ENCODE assay signal across 8 cellular contexts in genomic region chr4:82217986-82218715, GRCh38.
DNase-seq lines count a peak whose midpoint lies in the region; ATAC-seq and TF ChIP-seq lines count a peak whose summit lies in the region.

No MANE protein-coding gene starts in this region.

- no peak overlapping the region for H3K4me3 Mint-ChIP-seq in glutamatergic neuron (ENCODE audit: unreplicated experiment)

- TF ChIP-seq POLR2A in upper lobe of left lung (IDR thresholded peaks at IDR 0.05): no peak

- H3K27me3 Mint-ChIP-seq in glutamatergic neuron (ENCODE audit: unreplicated experiment): peaks cover 2% of the 10 kb centered on the region

- ATAC-seq in HG03442 (IDR thresholded peaks at IDR 0.05; ENCODE audit: unreplicated experiment) (no peak), upper lobe of left lung (ENCODE audit: low FRiP score in 2 of 2) (no peak)

- peak; percentile 36 for DNase-seq in Ammon's horn (ENCODE audit: low spot score)
- peak; percentile 7 for DNase-seq in GM03348 (ENCODE audit: low spot score)
- DNase-seq in RWPE1 (ENCODE audit: low spot score): no peak
- DNase-seq in glutamatergic neuron: peak; percentile 25
- DNase-seq in upper lobe of left lung: no peak
- DNase-seq in mesenteric fat pad (ENCODE audit: low spot score): no peak
- no peak for DNase-seq in NCI-H2171 (lab: John Stamatoyannopoulos, UW)

- TF ChIP-seq EP300 in upper lobe of left lung (IDR thresholded peaks at IDR 0.05): no peak

- CTCF ChIA-PET in RWPE1 (lab: Yijun Ruan, JAX): interaction anchor here (0.7 kb wide), 1 partner anchor 50 kb away, joined by 5 read pairs; no protein-coding TSS in a partner anchor

- H3K9me3 Mint-ChIP-seq in glutamatergic neuron (ENCODE audit: unreplicated experiment): peaks cover 1% of the 10 kb centered on the region

- 86 to 89% methylated on average over 3 of the region's 3 CpGs for WGBS in upper lobe of left lung, 2 donors

- H3K27me3 ChIP-seq in upper lobe of left lung: no peaks in the 10 kb centered on the region

- no peaks in the 10 kb centered on the region for H3K9me3 ChIP-seq in upper lobe of left lung

- H3K4me1 ChIP-seq in upper lobe of left lung: no peaks in the 10 kb centered on the region

- no peaks in the 10 kb centered on the region for H3K36me3 ChIP-seq in upper lobe of left lung

- no peak overlapping the region for H3K27ac ChIP-seq in RWPE1
- H3K27ac ChIP-seq in upper lobe of left lung: no peak overlapping the region

- POLR2A ChIA-PET in RWPE1 (lab: Yijun Ruan, JAX; ENCODE audit: low non-redundant PET): no interaction called here

- TF ChIP-seq CTCF in RWPE1 (conservative IDR thresholded peaks at IDR 0.05; ENCODE audit: low read depth) (0 out of 2 replicates have a peak, but pooled peaks have one; percentile 10), glutamatergic neuron (IDR thresholded peaks at IDR 0.05; ENCODE audit: partially characterized antibody, unreplicated experiment) (peak; percentile 25), upper lobe of left lung (IDR thresholded peaks at IDR 0.05) (no peak)

- no peak overlapping the region for H3K4me3 ChIP-seq in upper lobe of left lung

- H3K4me1 Mint-ChIP-seq in glutamatergic neuron (ENCODE audit: low read depth, unreplicated experiment): no peaks in the 10 kb centered on the region

- no peak overlapping the region for H3K27ac Mint-ChIP-seq in glutamatergic neuron (ENCODE audit: unreplicated experiment)

- peaks cover 4% of the 10 kb centered on the region for H3K36me3 Mint-ChIP-seq in glutamatergic neuron (ENCODE audit: unreplicated experiment)

Comparison
In these comparisons a context has a peak if more than half of its experiments do, and no peak if none do; other contexts are left out.
1. DNase-seq: peak in Ammon's horn (single experiment), GM03348 (single experiment) and glutamatergic neuron (single experiment); none in RWPE1 (single experiment), upper lobe of left lung (0 of 2), mesenteric fat pad (single experiment) and NCI-H2171 (single experiment).
2. CTCF ChIP-seq: peak in RWPE1 (single experiment) and glutamatergic neuron (single experiment); none in upper lobe of left lung (0 of 6).